Comparison of ENCODE assay signal across 21 cellular contexts in the genomic region with DNA sequence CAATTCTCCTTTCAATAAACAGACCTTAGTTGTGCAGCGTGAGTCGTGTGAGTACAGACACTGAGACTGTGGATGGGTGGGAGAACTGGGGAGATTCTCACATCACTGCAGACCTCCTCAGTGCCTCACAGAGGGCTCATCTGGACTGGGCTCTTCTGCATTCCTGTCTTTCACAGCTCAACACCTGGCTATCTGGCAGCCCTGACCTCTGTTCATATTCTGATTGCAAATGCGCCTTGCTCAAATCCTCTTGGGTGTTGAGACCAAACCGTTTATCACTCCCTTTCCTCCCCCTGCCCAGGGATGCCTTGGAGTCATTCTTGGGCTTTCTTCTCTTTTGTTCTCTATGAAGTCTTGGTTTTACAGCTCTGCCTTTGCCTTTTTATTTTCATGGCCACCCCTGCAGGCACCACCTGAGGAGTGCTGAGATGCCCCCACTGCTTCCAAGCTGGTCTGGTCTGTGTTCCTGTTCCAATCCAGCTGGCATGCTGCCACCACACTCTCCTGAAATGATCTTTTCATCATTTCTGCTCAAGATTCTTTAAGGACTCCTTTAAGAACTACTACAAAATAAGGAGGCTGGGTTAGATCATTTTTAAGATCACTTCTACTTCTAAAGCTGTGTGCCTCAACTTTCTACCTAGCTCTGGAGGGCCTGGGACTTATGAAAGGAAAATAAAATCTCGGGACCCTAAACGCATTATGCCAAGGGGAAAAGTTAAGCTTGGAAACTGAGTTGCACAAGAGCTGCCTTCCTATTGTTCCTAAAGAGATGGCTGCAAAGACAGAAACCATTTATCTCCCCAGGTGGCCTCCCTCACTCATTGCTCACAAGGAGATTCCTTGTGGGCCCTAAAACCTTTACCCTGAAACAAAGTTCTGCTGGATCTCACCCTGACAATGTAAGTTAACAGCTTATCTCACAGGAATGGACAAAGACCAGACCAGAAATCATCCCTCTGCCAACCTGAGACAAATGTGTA.
DNase-seq lines count a peak whose midpoint lies in the region; ATAC-seq, FAIRE-seq and TF ChIP-seq lines count a peak whose summit lies in the region.
"Had no signal": no experiment of that assay in that cellular context is flagged by ENCODE, and none has a peak within 500 bp of the region (broad histone marks: within the 10 kb centered on the region; RNA-seq: fewer than 3 reads in every experiment).

No MANE protein-coding gene starts in this region.

- ATAC-seq in stimulated activated naive CD8-positive, alpha-beta T cell treated with anti-CD3 and anti-CD28 coated beads, Interleukin-15, amount 100 ng/mL, for 72 hours, result peak; percentile 28
- no peak for ATAC-seq in stimulated activated naive CD8-positive, alpha-beta T cell treated with anti-CD3 and anti-CD28 coated beads, Interleukin-15, Interleukin-2, amounts not matched to agents 100 U/mL and 50 U/mL, for 24 hours

- H3K9me3 Mint-ChIP-seq in stimulated activated naive CD8-positive, alpha-beta T cell treated with anti-CD3 and anti-CD28 coated beads, Interleukin-15, amount 100 ng/mL, for 72 hours, result no peaks in the 10 kb centered on the region
- H3K9me3 Mint-ChIP-seq: activated CD4-positive, alpha-beta T cell treated with anti-CD3 and anti-CD28 coated beads, Interleukin-2, amount 10 ng/mL, durations not matched to agents 24 days and 14 days; activated naive CD8-positive, alpha-beta T cell treated with anti-CD3 and anti-CD28 coated beads, Interleukin-2, amount 50 U/mL, for 24 hours; IgD-negative memory B cell had no signal

- peaks cover 49% of the 10 kb centered on the region for H3K4me1 ChIP-seq in iPS-18a (ENCODE audit: control insufficient read depth, low read depth, low read length)
- H3K4me1 ChIP-seq: vagina had no signal

- H3K27me3 ChIP-seq in iPS-18a (ENCODE audit: control insufficient read depth, insufficient read depth, low read length), result no peaks in the 10 kb centered on the region
- H3K27me3 ChIP-seq: SJCRH30, vagina had no signal

- H3K9ac ChIP-seq in iPS-18a (ENCODE audit: low read length), result peak overlapping the region; percentile 8

- TF ChIP-seq CTCF in choroid plexus epithelial cell (conservative IDR thresholded peaks at IDR 0.05; ENCODE audit: low read depth, low read length), result no peak

- no peaks in the 10 kb centered on the region for H3K4me1 Mint-ChIP-seq in stimulated activated naive CD8-positive, alpha-beta T cell treated with anti-CD3 and anti-CD28 coated beads, Interleukin-15, amount 100 ng/mL, for 72 hours
- H3K4me1 Mint-ChIP-seq: activated CD4-positive, alpha-beta T cell treated with anti-CD3 and anti-CD28 coated beads, Interleukin-2, amount 10 ng/mL, durations not matched to agents 24 days and 14 days; activated naive CD8-positive, alpha-beta T cell treated with anti-CD3 and anti-CD28 coated beads, Interleukin-2, amount 50 U/mL, for 24 hours had no signal

- H3K27me3 Mint-ChIP-seq in stimulated activated naive CD8-positive, alpha-beta T cell treated with anti-CD3 and anti-CD28 coated beads, Interleukin-15, amount 100 ng/mL, for 72 hours, result no peaks in the 10 kb centered on the region
- H3K27me3 Mint-ChIP-seq: activated CD4-positive, alpha-beta T cell treated with anti-CD3 and anti-CD28 coated beads, Interleukin-2, amount 10 ng/mL, durations not matched to agents 24 days and 14 days; activated naive CD8-positive, alpha-beta T cell treated with anti-CD3 and anti-CD28 coated beads, Interleukin-2, amount 50 U/mL, for 24 hours; IgD-negative memory B cell had no signal

- no peak overlapping the region for H3K4me3 Mint-ChIP-seq in stimulated activated naive CD8-positive, alpha-beta T cell treated with anti-CD3 and anti-CD28 coated beads, Interleukin-15, amount 100 ng/mL, for 72 hours
- H3K4me3 Mint-ChIP-seq: activated CD4-positive, alpha-beta T cell treated with anti-CD3 and anti-CD28 coated beads, Interleukin-2, amount 10 ng/mL, durations not matched to agents 24 days and 14 days; activated naive CD8-positive, alpha-beta T cell treated with anti-CD3 and anti-CD28 coated beads, Interleukin-2, amount 50 U/mL, for 24 hours; IgD-negative memory B cell had no signal

- DNase-seq in stimulated activated naive CD8-positive, alpha-beta T cell treated with anti-CD3 and anti-CD28 coated beads, Interleukin-15, amount 100 ng/mL, for 72 hours, result no peak
- DNase-seq in stimulated activated naive CD8-positive, alpha-beta T cell treated with anti-CD3 and anti-CD28 coated beads, Interleukin-15, Interleukin-2, amounts not matched to agents 100 U/mL and 50 U/mL, for 24 hours, result no peak
- peak; percentile 19 for DNase-seq in choroid plexus epithelial cell (ENCODE audit: low read depth)
- no peak for DNase-seq in urothelium cell line (ENCODE audit: low spot score)
- DNase-seq in DMS 273 (lab: John Stamatoyannopoulos, UW; ENCODE audit: unreplicated experiment), result no peak
- no peak for DNase-seq in retina
- no peak for DNase-seq in HCEC 1CT
- DNase-seq: activated CD4-positive, alpha-beta T cell treated with anti-CD3 and anti-CD28 coated beads, Interleukin-2, amount 10 ng/mL, durations not matched to agents 24 days and 14 days; activated naive CD8-positive, alpha-beta T cell treated with anti-CD3 and anti-CD28 coated beads, Interleukin-2, amount 50 U/mL, for 24 hours; activated T-cell treated with anti-CD3 and anti-CD28 coated beads, Interleukin-2, amount 50 U/mL, for 48 hours; kidney glomerular epithelial cell; NCI-H1092 treated with DMSO at 0.1 percent for 48 hours; SJCRH30; stimulated activated naive CD4-positive, alpha-beta T cell; T-helper 9 cell had no signal

- H3K36me3 ChIP-seq in iPS-18a (ENCODE audit: control insufficient read depth, low read depth, low read length), result no peaks in the 10 kb centered on the region
- H3K36me3 ChIP-seq: SJCRH30 had no signal

- no peaks in the 10 kb centered on the region for H3K9me3 ChIP-seq in iPS-18a (ENCODE audit: control insufficient read depth, low read depth, low read length)
- H3K9me3 ChIP-seq: SJCRH30, vagina had no signal

- peak; percentile 52 for FAIRE-seq in urothelium cell line (lab: Jason Lieb, UNC)
- FAIRE-seq: G401.6, GM12892, H54 had no signal

- H3K4me3 ChIP-seq in choroid plexus epithelial cell (ENCODE audit: low read depth, low read length) (no peak overlapping the region), iPS-18a (ENCODE audit: low read length) (peak overlapping the region; percentile 36)
- H3K4me3 ChIP-seq: SJCRH30, vagina had no signal

- peak overlapping the region; percentile 38 for H3K27ac ChIP-seq in iPS-18a (ENCODE audit: low read length)
- H3K27ac ChIP-seq: SJCRH30, vagina had no signal

- H3K27ac Mint-ChIP-seq in stimulated activated naive CD8-positive, alpha-beta T cell treated with anti-CD3 and anti-CD28 coated beads, Interleukin-15, amount 100 ng/mL, for 72 hours, result no peak overlapping the region
- H3K27ac Mint-ChIP-seq: activated naive CD8-positive, alpha-beta T cell treated with anti-CD3 and anti-CD28 coated beads, Interleukin-2, amount 50 U/mL, for 24 hours had no signal
